30 cellular contexts compared by ENCODE assay signal in the genomic region with DNA sequence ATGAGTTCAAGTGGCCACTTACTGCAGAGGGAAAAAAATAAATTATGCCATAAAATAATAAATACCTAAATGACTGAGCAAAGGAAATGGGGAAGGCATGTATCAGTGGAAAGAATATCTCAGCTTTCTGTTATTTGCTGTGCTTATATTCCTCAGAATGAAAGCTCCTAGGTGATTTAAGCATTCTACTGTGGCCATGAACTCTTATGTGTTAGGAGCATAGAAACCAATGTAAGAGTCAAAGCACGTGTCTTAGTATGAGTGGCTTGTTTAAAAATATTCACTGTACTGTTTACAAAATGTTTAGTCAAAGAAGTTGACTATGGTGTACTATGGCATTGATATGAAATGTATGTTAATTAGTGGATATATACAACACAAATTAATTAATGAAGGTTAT. TPM values are rescaled to one million over a fixed set of nuclear protein-coding genes. Genes with fewer than 3 reads are reported as not detected.
A peak's percentile ranks its signal among the peaks of the same experiment; 100 is the strongest.
DNase-seq lines count a peak whose midpoint lies in the region; ATAC-seq lines count a peak whose summit lies in the region.
"Had no signal": no experiment of that assay in that cellular context is flagged by ENCODE, and none has a peak within 500 bp of the region (broad histone marks: within the 10 kb centered on the region; RNA-seq: fewer than 3 reads in every experiment).

No MANE protein-coding gene starts in this region.

- no peak overlapping the region for H3K27ac Mint-ChIP-seq in activated T-helper 17 cell treated with anti-CD3 and anti-CD28 coated beads, Interleukin-2, amount 50 U/mL, for 72 hours
- no peak overlapping the region for H3K27ac Mint-ChIP-seq in stimulated activated effector memory CD8-positive, alpha-beta T cell treated with anti-CD3 and anti-CD28 coated beads, Interleukin-12 subunit alpha, Interleukin-12 subunit beta, amount 100 ng/mL, for 72 hours
- H3K27ac Mint-ChIP-seq: B cell; CD14-positive monocyte; CD4-positive, alpha-beta memory T cell; CD4-positive, alpha-beta T cell; CD4-positive, CD25-positive, alpha-beta regulatory T cell; CD8-positive, alpha-beta memory T cell; CD8-positive, alpha-beta T cell had no signal

- peak; percentile 43 to 58 for ATAC-seq in activated T-cell treated with anti-CD3 and anti-CD28 coated beads, Interleukin-2, amount 50 U/mL, for 4 hours
- peak; percentile 19 for ATAC-seq in activated T-helper 17 cell treated with anti-CD3 and anti-CD28 coated beads, Interleukin-2, amount 50 U/mL, for 72 hours (replicated peaks)
- peak; percentile 28 for ATAC-seq in stimulated activated effector memory CD8-positive, alpha-beta T cell treated with anti-CD3 and anti-CD28 coated beads, Interleukin-12 subunit alpha, Interleukin-12 subunit beta, amount 100 ng/mL, for 72 hours
- no peak for ATAC-seq in HG03442 (IDR thresholded peaks at IDR 0.05; ENCODE audit: unreplicated experiment)
- ATAC-seq: A549; CD8-positive, alpha-beta T cell had no signal

- no peak overlapping the region for H3K4me3 Mint-ChIP-seq in activated T-cell treated with anti-CD3 and anti-CD28 coated beads, Interleukin-2, amount 50 U/mL, for 4 hours
- H3K4me3 Mint-ChIP-seq in activated T-helper 17 cell treated with anti-CD3 and anti-CD28 coated beads, Interleukin-2, amount 50 U/mL, for 72 hours = no peak overlapping the region
- no peak overlapping the region for H3K4me3 Mint-ChIP-seq in stimulated activated effector memory CD8-positive, alpha-beta T cell treated with anti-CD3 and anti-CD28 coated beads, Interleukin-12 subunit alpha, Interleukin-12 subunit beta, amount 100 ng/mL, for 72 hours
- H3K4me3 Mint-ChIP-seq: B cell; CD14-positive monocyte; CD4-positive, alpha-beta memory T cell; CD4-positive, alpha-beta T cell; CD4-positive, CD25-positive, alpha-beta regulatory T cell; CD8-positive, alpha-beta memory T cell; CD8-positive, alpha-beta T cell had no signal

- H3K27me3 Mint-ChIP-seq in activated T-cell treated with anti-CD3 and anti-CD28 coated beads, Interleukin-2, amount 50 U/mL, for 4 hours (ENCODE audit: low read depth) = peaks cover 5% of the 10 kb centered on the region
- H3K27me3 Mint-ChIP-seq in activated T-helper 17 cell treated with anti-CD3 and anti-CD28 coated beads, Interleukin-2, amount 50 U/mL, for 72 hours = peaks cover 23% of the 10 kb centered on the region

- H3K9me3 Mint-ChIP-seq in activated T-cell treated with anti-CD3 and anti-CD28 coated beads, Interleukin-2, amount 50 U/mL, for 4 hours = no peaks in the 10 kb centered on the region
- H3K9me3 Mint-ChIP-seq in activated T-helper 17 cell treated with anti-CD3 and anti-CD28 coated beads, Interleukin-2, amount 50 U/mL, for 72 hours = no peaks in the 10 kb centered on the region
- H3K9me3 Mint-ChIP-seq in stimulated activated effector memory CD8-positive, alpha-beta T cell treated with anti-CD3 and anti-CD28 coated beads, Interleukin-12 subunit alpha, Interleukin-12 subunit beta, amount 100 ng/mL, for 72 hours = no peaks in the 10 kb centered on the region
- H3K9me3 Mint-ChIP-seq: CD4-positive, alpha-beta memory T cell; CD4-positive, alpha-beta T cell; CD8-positive, alpha-beta T cell had no signal

- H3K4me1 Mint-ChIP-seq in activated T-cell treated with anti-CD3 and anti-CD28 coated beads, Interleukin-2, amount 50 U/mL, for 4 hours (ENCODE audit: low read depth) = no peaks in the 10 kb centered on the region
- no peaks in the 10 kb centered on the region for H3K4me1 Mint-ChIP-seq in activated T-helper 17 cell treated with anti-CD3 and anti-CD28 coated beads, Interleukin-2, amount 50 U/mL, for 72 hours
- H3K4me1 Mint-ChIP-seq in stimulated activated effector memory CD8-positive, alpha-beta T cell treated with anti-CD3 and anti-CD28 coated beads, Interleukin-12 subunit alpha, Interleukin-12 subunit beta, amount 100 ng/mL, for 72 hours = no peaks in the 10 kb centered on the region
- H3K4me1 Mint-ChIP-seq: B cell; CD14-positive monocyte; CD4-positive, alpha-beta memory T cell; CD4-positive, CD25-positive, alpha-beta regulatory T cell; CD8-positive, alpha-beta memory T cell had no signal

- DNase-seq in activated T-cell treated with anti-CD3 and anti-CD28 coated beads, Interleukin-2, amount 50 U/mL, for 4 hours = no peak
- no peak for DNase-seq in activated T-cell treated with anti-CD3 and anti-CD28 coated beads, Interleukin-2, amount 50 U/mL, for 48 hours
- DNase-seq in stimulated activated effector memory CD8-positive, alpha-beta T cell treated with anti-CD3 and anti-CD28 coated beads, Interleukin-12 subunit alpha, Interleukin-12 subunit beta, amount 100 ng/mL, for 72 hours (ENCODE audit: low spot score in 2 of 2) = no peak
- DNase-seq in cerebellar nuclear complex (lab: John Stamatoyannopoulos, UW) = no peak
- DNase-seq: 8988T; ACHN; AML-193; BE2C; C1 segment of cervical spinal cord; Caco-2; Calu3; CD4-positive, alpha-beta memory T cell; CD4-positive, alpha-beta T cell; CD4-positive, CD25-positive, alpha-beta regulatory T cell; CD8-positive, alpha-beta memory T cell; CD8-positive, alpha-beta T cell; COR-L47; DMS 273 treated with DMSO at 0.1 percent for 48 hours; DMS153; DMS53; DMS79; DMS79 treated with DMSO at 0.1 percent for 48 hours; DND-41; EL had no signal

- no peaks in the 10 kb centered on the region for H3K36me3 Mint-ChIP-seq in activated T-cell treated with anti-CD3 and anti-CD28 coated beads, Interleukin-2, amount 50 U/mL, for 4 hours (ENCODE audit: insufficient read depth)
- H3K36me3 Mint-ChIP-seq in activated T-helper 17 cell treated with anti-CD3 and anti-CD28 coated beads, Interleukin-2, amount 50 U/mL, for 72 hours (ENCODE audit: low read depth) = no peaks in the 10 kb centered on the region
- no peaks in the 10 kb centered on the region for H3K36me3 Mint-ChIP-seq in stimulated activated effector memory CD8-positive, alpha-beta T cell treated with anti-CD3 and anti-CD28 coated beads, Interleukin-12 subunit alpha, Interleukin-12 subunit beta, amount 100 ng/mL, for 72 hours
- H3K36me3 Mint-ChIP-seq: CD14-positive monocyte; CD4-positive, alpha-beta memory T cell; CD4-positive, CD25-positive, alpha-beta regulatory T cell; CD8-positive, alpha-beta memory T cell; CD8-positive, alpha-beta T cell had no signal

RNA-seq across cellular contexts. Expression of a gene that starts 59.0 kb away (rescaled TPM):
- not detected for total RNA-seq in activated T-cell treated with anti-CD3 and anti-CD28 coated beads, Interleukin-2, amount 50 U/mL, for 4 hours
- not detected for total RNA-seq in activated T-helper 17 cell treated with anti-CD3 and anti-CD28 coated beads, Interleukin-2, amount 50 U/mL, for 72 hours
- total RNA-seq: B cell; Caco-2; CD4-positive, alpha-beta memory T cell; CD4-positive, alpha-beta T cell; CD4-positive, CD25-positive, alpha-beta regulatory T cell; CD8-positive, alpha-beta memory T cell; CD8-positive, alpha-beta T cell; Daoy had no signal
